In genomic region chr1:5915587-5916571, GRCh38 we compare ENCODE assay signal across 8 cellular contexts.
A peak's percentile ranks its signal among the peaks of the same experiment; 100 is the strongest.
DNase-seq lines count a peak whose midpoint lies in the region; ATAC-seq, FAIRE-seq and TF ChIP-seq lines count a peak whose summit lies in the region.

No MANE protein-coding gene starts in this region.

- H3K4me1 Mint-ChIP-seq in activated T-cell treated with anti-CD3 and anti-CD28 coated beads, Interleukin-2, amount 50 U/mL, for 72 hours (ENCODE audit: low read depth) = peaks cover 8% of the 10 kb centered on the region

- no peaks in the 10 kb centered on the region for H3K9me3 Mint-ChIP-seq in activated T-cell treated with anti-CD3 and anti-CD28 coated beads, Interleukin-2, amount 50 U/mL, for 72 hours

- H3K4me3 Mint-ChIP-seq in activated T-cell treated with anti-CD3 and anti-CD28 coated beads, Interleukin-2, amount 50 U/mL, for 72 hours = no peak overlapping the region

- TF ChIP-seq POLR2A in NB4 (IDR thresholded peaks at IDR 0.05; ENCODE audit: extremely low read depth, insufficient read length) = no peak

- no peaks in the 10 kb centered on the region for H3K27me3 Mint-ChIP-seq in activated T-cell treated with anti-CD3 and anti-CD28 coated beads, Interleukin-2, amount 50 U/mL, for 72 hours (ENCODE audit: low read depth)

- H3K4me3 ChIP-seq in NB4 (ENCODE audit: low read depth, low read length) = no peak overlapping the region

- peak overlapping the region; percentile 46 for H3K27ac Mint-ChIP-seq in activated T-cell treated with anti-CD3 and anti-CD28 coated beads, Interleukin-2, amount 50 U/mL, for 72 hours

- peak; percentile 66 for FAIRE-seq in frontal cortex (lab: Jason Lieb, UNC)

- peak; percentile 37 for TF ChIP-seq CTCF in NB4 (IDR thresholded peaks at IDR 0.05; ENCODE audit: low read depth, low read length)

- ATAC-seq in activated CD4-positive, CD25-positive, alpha-beta regulatory T cell treated with anti-CD3 and anti-CD28 coated beads, Interleukin-2, amount 50 U/mL, for 24 hours = peak; percentile 76 to 85
- ATAC-seq in activated T-cell treated with anti-CD3 and anti-CD28 coated beads, Interleukin-2, amount 50 U/mL, for 72 hours (replicated peaks in 1 of 2) = peak; percentile 55 to 92

- no peaks in the 10 kb centered on the region for H3K36me3 Mint-ChIP-seq in activated T-cell treated with anti-CD3 and anti-CD28 coated beads, Interleukin-2, amount 50 U/mL, for 72 hours (ENCODE audit: insufficient read depth in 2 of 2)

- DNase-seq in activated CD4-positive, CD25-positive, alpha-beta regulatory T cell treated with anti-CD3 and anti-CD28 coated beads, Interleukin-2, amount 50 U/mL, for 72 hours = no peak
- peak; percentile 24 for DNase-seq in NB4 (ENCODE audit: low read depth)
- DNase-seq in activated T-cell treated with anti-CD3 and anti-CD28 coated beads, Interleukin-2, amount 50 U/mL, for 72 hours = peak; percentile 20 to 40
- DNase-seq in frontal cortex (ENCODE audit: low spot score in 2 of 2) = peak; percentile 44 to 58
- DNase-seq in pons (ENCODE audit: low spot score) = peak; percentile 76
- no peak for DNase-seq in NCI-H2107 treated with DMSO at 0.1 percent for 48 hours (lab: John Stamatoyannopoulos, UW; ENCODE audit: unreplicated experiment)
- no peak for DNase-seq in activated CD4-positive, CD25-positive, alpha-beta regulatory T cell (lab: John Stamatoyannopoulos, UW)

Comparison
In these comparisons a context has a peak if more than half of its experiments do, and no peak if none do; other contexts are left out.
1. DNase-seq: peak in NB4 (single experiment), activated T-cell treated with anti-CD3 and anti-CD28 coated beads, Interleukin-2, amount 50 U/mL, for 72 hours (2 of 2), frontal cortex (2 of 2) and pons (single experiment); none in activated CD4-positive, CD25-positive, alpha-beta regulatory T cell treated with anti-CD3 and anti-CD28 coated beads, Interleukin-2, amount 50 U/mL, for 72 hours (single experiment), NCI-H2107 treated with DMSO at 0.1 percent for 48 hours (single experiment) and activated CD4-positive, CD25-positive, alpha-beta regulatory T cell (0 of 4).